10 cellular contexts compared by ENCODE assay signal in the genomic region with DNA sequence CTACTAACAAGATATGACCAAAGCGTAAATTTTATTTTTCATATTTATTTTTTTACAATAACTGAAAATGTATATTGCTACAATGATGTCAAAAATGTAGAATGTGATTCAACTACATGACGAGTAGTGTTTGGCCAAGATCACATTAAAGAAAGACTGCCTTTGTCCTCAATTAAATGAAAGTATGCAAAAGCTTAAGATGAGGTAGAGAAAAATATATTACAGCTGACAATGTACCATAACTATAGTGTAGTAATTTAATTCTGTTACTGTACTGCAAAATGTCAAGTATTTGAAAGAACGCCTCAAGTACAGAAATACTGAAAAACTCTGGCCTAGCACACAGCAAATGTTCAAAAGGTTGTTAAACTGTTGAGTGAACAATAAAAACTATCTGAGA. TPM values are rescaled to one million over a fixed set of nuclear protein-coding genes. Genes with fewer than 3 reads are reported as not detected.
"Had no signal": no experiment of that assay in that cellular context is flagged by ENCODE, and none has a peak within 500 bp of the region (broad histone marks: within the 10 kb centered on the region; RNA-seq: fewer than 3 reads in every experiment).

No MANE protein-coding gene starts in this region.

- H3K4me3 ChIP-seq: skin epidermis had no signal

- H3K4me1 ChIP-seq: parathyroid adenoma had no signal

- H3K36me3 ChIP-seq: upper lobe of right lung had no signal

- H3K27ac ChIP-seq: parathyroid adenoma had no signal

- H2AFZ ChIP-seq: parathyroid adenoma had no signal

- H3K9me3 ChIP-seq: upper lobe of right lung had no signal

- ATAC-seq: esophagus mucosa, upper lobe of right lung, WTC11 had no signal

- H3K9ac ChIP-seq: parathyroid adenoma had no signal

- H3K27me3 ChIP-seq: upper lobe of right lung had no signal

- DNase-seq: activated CD4-positive, alpha-beta T cell treated with anti-CD3 and anti-CD28 coated beads for 48 hours; activated naive CD4-positive, alpha-beta T cell treated with anti-CD3 and anti-CD28 coated beads for 36 hours; head of caudate nucleus; retina; upper lobe of right lung had no signal

- H3K79me2 ChIP-seq: parathyroid adenoma had no signal

RNA-seq across cellular contexts. Expression of a gene that starts 9.7 kb away (rescaled TPM):
- total RNA-seq: activated T-helper 1 cell treated with anti-CD3 and anti-CD28 coated beads, Interleukin-12 subunit alpha, Interleukin-12 subunit beta, Interleukin-2, Interleukin-4 antibody, amounts not matched to agents 30 ng/mL and 10 ng/mL and 1 ng/mL, durations not matched to agents 14 hours and 24 hours and 36 hours had no signal
